14 cellular contexts compared by ENCODE assay signal in the genomic region with DNA sequence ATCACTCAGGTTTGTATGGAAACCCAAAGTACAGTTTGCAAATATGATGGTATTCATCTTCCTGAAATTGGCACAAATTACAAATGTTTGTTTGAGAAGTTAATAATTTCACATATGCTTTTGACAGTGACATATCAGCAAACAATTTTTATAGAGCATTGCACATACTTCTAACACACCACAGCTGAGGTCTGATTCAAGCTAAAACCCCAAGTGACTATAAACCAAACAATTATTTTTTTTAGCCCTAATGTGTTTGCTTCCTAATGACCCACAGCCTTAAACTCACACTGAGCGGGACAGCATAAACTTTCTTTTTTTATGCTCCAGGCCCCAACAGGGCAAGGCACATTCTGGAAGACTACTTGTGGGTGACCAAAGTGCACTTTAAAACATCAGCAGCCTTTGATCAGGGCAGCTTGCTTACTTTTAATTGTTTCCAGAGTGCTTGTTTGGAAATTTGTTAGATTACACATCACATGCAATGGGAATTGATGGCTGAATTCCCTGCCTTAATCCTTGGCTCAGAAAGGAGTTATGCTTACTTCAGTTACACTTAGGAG.
DNase-seq lines count a peak whose midpoint lies in the region; ATAC-seq and TF ChIP-seq lines count a peak whose summit lies in the region.
"Had no signal": no experiment of that assay in that cellular context is flagged by ENCODE, and none has a peak within 500 bp of the region (broad histone marks: within the 10 kb centered on the region; RNA-seq: fewer than 3 reads in every experiment).

No MANE protein-coding gene starts in this region.

- POLR2A ChIA-PET in MCF 10A (lab: Yijun Ruan, JAX): interaction anchor here (1.4 kb wide), 1 partner anchor 26 kb away, joined by 6 read pairs; no protein-coding TSS in a partner anchor

- H3K27me3 Mint-ChIP-seq in MCF 10A (ENCODE audit: insufficient read depth, unreplicated experiment): no peaks in the 10 kb centered on the region
- no peaks in the 10 kb centered on the region for H3K27me3 Mint-ChIP-seq in stimulated activated naive B cell treated with anti-CD40 and anti-IgM and Interleukin-4, amounts not matched to agents 10 μg/mL and 1 μg/mL and 100 μg/mL, for 72 hours
- H3K27me3 Mint-ChIP-seq: memory B cell had no signal

- no peaks in the 10 kb centered on the region for H3K4me1 Mint-ChIP-seq in MCF 10A (ENCODE audit: insufficient read depth, unreplicated experiment)
- H3K4me1 Mint-ChIP-seq in stimulated activated naive B cell treated with anti-CD40 and anti-IgM and Interleukin-4, amounts not matched to agents 10 μg/mL and 1 μg/mL and 100 μg/mL, for 72 hours: no peaks in the 10 kb centered on the region
- H3K4me1 Mint-ChIP-seq: memory B cell had no signal

- H3K4me3 ChIP-seq in mammary epithelial cell (replicated peaks in 1 of 3; ENCODE audit: insufficient read depth in 1 of 3, low read depth in 2 of 3, low read length in 3 of 3) (no peak overlapping the region), colonic mucosa (no peak overlapping the region), upper lobe of right lung (no peak overlapping the region)
- H3K4me3 ChIP-seq: breast epithelium had no signal

- BruUV-seq in MCF 10A (replicated peaks; lab: Mats Ljungman, UMichigan): no TSS peak
- no TSS peak for BruUV-seq in mammary epithelial cell (replicated peaks; lab: Mats Ljungman, UMichigan)

- H3K4me2 ChIP-seq in mammary epithelial cell (ENCODE audit: insufficient read depth, low read depth, low read length): no peak overlapping the region

- no peaks in the 10 kb centered on the region for H3K4me1 ChIP-seq in mammary epithelial cell (ENCODE audit: insufficient read depth, low read length)
- H3K4me1 ChIP-seq in colonic mucosa: no peaks in the 10 kb centered on the region
- H3K4me1 ChIP-seq in upper lobe of right lung: no peaks in the 10 kb centered on the region
- H3K4me1 ChIP-seq: breast epithelium had no signal

- H3K27ac ChIP-seq in mammary epithelial cell (ENCODE audit: insufficient read depth, low read depth, low read length) (no peak overlapping the region), colonic mucosa (no peak overlapping the region), upper lobe of right lung (peak overlapping the region; percentile 27)
- H3K27ac ChIP-seq: RWPE1 had no signal

- no peaks in the 10 kb centered on the region for H3K79me2 ChIP-seq in mammary epithelial cell (ENCODE audit: insufficient read depth, low read length)

- H3K36me3 Mint-ChIP-seq in MCF 10A (ENCODE audit: insufficient read depth, unreplicated experiment): peaks cover 5% of the 10 kb centered on the region
- H3K36me3 Mint-ChIP-seq in stimulated activated naive B cell treated with anti-CD40 and anti-IgM and Interleukin-4, amounts not matched to agents 10 μg/mL and 1 μg/mL and 100 μg/mL, for 72 hours: no peaks in the 10 kb centered on the region
- H3K36me3 Mint-ChIP-seq: memory B cell had no signal

- H3K36me3 ChIP-seq in mammary epithelial cell (ENCODE audit: insufficient read depth, low read length) (no peaks in the 10 kb centered on the region), colonic mucosa (no peaks in the 10 kb centered on the region), upper lobe of right lung (no peaks in the 10 kb centered on the region)
- H3K36me3 ChIP-seq: breast epithelium had no signal

- H2AFZ ChIP-seq in mammary epithelial cell (ENCODE audit: low read depth, low read length): no peak overlapping the region

- ATAC-seq in upper lobe of right lung: peak; percentile 79
- ATAC-seq in GM21423 (IDR thresholded peaks at IDR 0.05; ENCODE audit: unreplicated experiment): no peak
- no peak for ATAC-seq in stimulated activated naive B cell treated with anti-CD40 and anti-IgM and Interleukin-4, amounts not matched to agents 10 μg/mL and 1 μg/mL and 100 μg/mL, for 72 hours (replicated peaks)
- ATAC-seq in GM21528 (IDR thresholded peaks at IDR 0.05; ENCODE audit: low FRiP score, unreplicated experiment): no peak

- H4K20me1 ChIP-seq in mammary epithelial cell (ENCODE audit: insufficient read depth, low read length): no peaks in the 10 kb centered on the region

- no peak overlapping the region for H3K4me3 Mint-ChIP-seq in MCF 10A (ENCODE audit: unreplicated experiment)
- no peak overlapping the region for H3K4me3 Mint-ChIP-seq in stimulated activated naive B cell treated with anti-CD40 and anti-IgM and Interleukin-4, amounts not matched to agents 10 μg/mL and 1 μg/mL and 100 μg/mL, for 72 hours
- H3K4me3 Mint-ChIP-seq: memory B cell had no signal

- in situ Hi-C loops in mammary epithelial cell (cut with MboI; ENCODE audit: low sequenced_read_pairs in 2 of 2): no loop called here

- no peaks in the 10 kb centered on the region for H3K27me3 ChIP-seq in mammary epithelial cell (ENCODE audit: insufficient read depth, low read length)
- no peaks in the 10 kb centered on the region for H3K27me3 ChIP-seq in colonic mucosa
- H3K27me3 ChIP-seq in upper lobe of right lung: no peaks in the 10 kb centered on the region
- H3K27me3 ChIP-seq: breast epithelium had no signal

- peaks cover 8% of the 10 kb centered on the region for H3K9me3 Mint-ChIP-seq in MCF 10A (ENCODE audit: unreplicated experiment)
- peaks cover 0 to 7% of the 10 kb centered on the region in 2 donors for H3K9me3 Mint-ChIP-seq in stimulated activated naive B cell treated with anti-CD40 and anti-IgM and Interleukin-4, amounts not matched to agents 10 μg/mL and 1 μg/mL and 100 μg/mL, for 72 hours

- DNase-seq in MCF 10A (ENCODE audit: unreplicated experiment): peak; percentile 2
- DNase-seq in mammary epithelial cell: no peak
- DNase-seq in colonic mucosa: peak; percentile 16
- peak; percentile 77 for DNase-seq in left kidney (ENCODE audit: low read depth, low spot score)
- no peak for DNase-seq in upper lobe of right lung
- no peak for DNase-seq in stimulated activated naive B cell treated with anti-CD40 and anti-IgM and Interleukin-4, amounts not matched to agents 10 μg/mL and 1 μg/mL and 100 μg/mL, for 72 hours
- DNase-seq: NCI-H1105 treated with DMSO at 0.1 percent for 48 hours, NCI-H510A treated with DMSO at 0.1 percent for 48 hours, nucleus accumbens had no signal

- CTCF ChIA-PET in MCF 10A (lab: Yijun Ruan, JAX) (interaction anchor here (0.6 to 1.2 kb wide), 4 partner anchors 43 to 1988 kb away, joined by 3 to 4 read pairs (median 3); no protein-coding TSS in a partner anchor), mammary epithelial cell (lab: Charles Lee; ENCODE audit: low non-redundant PET) (no interaction called here)

- no peak for TF ChIP-seq CTCF in MCF 10A (IDR thresholded peaks at IDR 0.05; ENCODE audit: unreplicated experiment)
- TF ChIP-seq CTCF in mammary epithelial cell (conservative IDR thresholded peaks at IDR 0.05 in 1 of 2, IDR thresholded peaks at IDR 0.05 in 1 of 2; ENCODE audit: extremely low read depth in 1 of 2, insufficient read depth in 1 of 2, low read depth in 1 of 2, low read length in 2 of 2): no peak
- no peak for TF ChIP-seq CTCF in colonic mucosa (IDR thresholded peaks at IDR 0.05)
- no peak for TF ChIP-seq CTCF in upper lobe of right lung (IDR thresholded peaks at IDR 0.05)

- dilution Hi-C loops in mammary epithelial cell (cut with HindIII; ENCODE audit: low sequenced_read_pairs): no loop called here

- peak overlapping the region; percentile 74 for H3K27ac Mint-ChIP-seq in MCF 10A (ENCODE audit: low read depth, unreplicated experiment)
- no peak overlapping the region for H3K27ac Mint-ChIP-seq in stimulated activated naive B cell treated with anti-CD40 and anti-IgM and Interleukin-4, amounts not matched to agents 10 μg/mL and 1 μg/mL and 100 μg/mL, for 72 hours
- H3K27ac Mint-ChIP-seq: memory B cell had no signal

- 89% methylated on average over 1 of the region's 1 CpG for WGBS in mammary epithelial cell (ENCODE audit: low coverage, missing lambda C conversion rate)

- H3K9ac ChIP-seq in mammary epithelial cell (ENCODE audit: insufficient read depth, low read length) (no peak overlapping the region), colonic mucosa (ENCODE audit: low read depth in 2 of 2, low read length in 2 of 2) (no peak overlapping the region)

- intact Hi-C loops in MCF 10A (cut with micrococcal nuclease) (no loop called here), mammary epithelial cell (cut with micrococcal nuclease) (no loop called here), colonic mucosa (cut with DNase I) (no loop called here), upper lobe of right lung (cut with DNase I) (no loop called here)

- H3K9me3 ChIP-seq in mammary epithelial cell (replicated peaks; ENCODE audit: insufficient read depth, low read length) (no peaks in the 10 kb centered on the region), colonic mucosa (no peaks in the 10 kb centered on the region), upper lobe of right lung (no peaks in the 10 kb centered on the region)
- H3K9me3 ChIP-seq: breast epithelium had no signal

Comparison
In these comparisons a context has a peak if more than half of its experiments do, and no peak if none do; other contexts are left out.
1. DNase-seq: peak in MCF 10A (single experiment), colonic mucosa (single experiment) and left kidney (single experiment); none in mammary epithelial cell (single experiment), upper lobe of right lung (single experiment) and stimulated activated naive B cell treated with anti-CD40 and anti-IgM and Interleukin-4, amounts not matched to agents 10 μg/mL and 1 μg/mL and 100 μg/mL, for 72 hours (single experiment).